In genomic region chr2:37323770-37324535, GRCh38 we compare ENCODE assay signal across 1 cellular context.
A peak's percentile ranks its signal among the peaks of the same experiment; 100 is the strongest.
TF ChIP-seq lines count a peak whose summit lies in the region.

No MANE protein-coding gene starts in this region.

TF ChIP-seq in SK-N-SH, 30 proteins besides CTCF, POLR2A, EP300 and RAD21 (continued from another document):
- TF ChIP-seq IRF3 (IDR thresholded peaks at IDR 0.05; ENCODE audit: low read depth, low read length) (0 out of 2 replicates have a peak, but pooled peaks have one; percentile 3), TCF12 (IDR thresholded peaks at IDR 0.05) (peak; percentile 27; the same call in 1 of the 2 replicates), SIN3A (IDR thresholded peaks at IDR 0.05; ENCODE audit: borderline replicate concordance, low read depth, low read length) (no peak; the same call in 1 of the 2 replicates), GATA2 (CRISPR knock-in tag; IDR thresholded peaks at IDR 0.05) (peak; percentile 21; the same call in 1 of the 2 replicates), RCOR1 (IDR thresholded peaks at IDR 0.05; ENCODE audit: low read length) (no peak), MXI1 (IDR thresholded peaks at IDR 0.05; ENCODE audit: low read depth, low read length) (peak; percentile 48; the same call in 1 of the 2 replicates), CHD2 (IDR thresholded peaks at IDR 0.05; ENCODE audit: low read length, partially characterized antibody) (peak; percentile 7)
